In the genomic region with DNA sequence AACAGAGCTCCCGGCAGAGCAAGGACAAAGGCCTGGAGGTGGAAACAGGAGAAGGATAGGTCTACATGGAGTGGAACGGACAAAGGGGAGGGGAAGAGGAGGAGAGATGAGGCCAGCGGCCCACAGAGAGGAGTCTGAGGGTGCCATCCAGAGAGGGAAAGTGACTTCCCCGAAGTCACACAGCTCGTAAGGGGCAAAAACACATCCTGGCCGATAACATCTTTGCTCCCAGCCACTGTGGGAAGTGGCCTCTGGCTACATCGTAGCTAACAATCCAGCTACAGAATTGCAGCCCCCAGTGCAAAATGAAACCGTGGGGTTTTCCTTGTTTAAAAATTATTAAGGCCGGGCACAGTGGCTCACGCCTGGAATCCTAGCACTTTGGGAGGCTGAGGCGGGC, we compare ENCODE assay signal across 1 cellular context.
A peak's percentile ranks its signal among the peaks of the same experiment; 100 is the strongest.
TF ChIP-seq lines count a peak whose summit lies in the region.

No MANE protein-coding gene starts in this region.

TF ChIP-seq in K562, 482 proteins besides CTCF, POLR2A, EP300 and RAD21:
- TF ChIP-seq, protein P1, sequence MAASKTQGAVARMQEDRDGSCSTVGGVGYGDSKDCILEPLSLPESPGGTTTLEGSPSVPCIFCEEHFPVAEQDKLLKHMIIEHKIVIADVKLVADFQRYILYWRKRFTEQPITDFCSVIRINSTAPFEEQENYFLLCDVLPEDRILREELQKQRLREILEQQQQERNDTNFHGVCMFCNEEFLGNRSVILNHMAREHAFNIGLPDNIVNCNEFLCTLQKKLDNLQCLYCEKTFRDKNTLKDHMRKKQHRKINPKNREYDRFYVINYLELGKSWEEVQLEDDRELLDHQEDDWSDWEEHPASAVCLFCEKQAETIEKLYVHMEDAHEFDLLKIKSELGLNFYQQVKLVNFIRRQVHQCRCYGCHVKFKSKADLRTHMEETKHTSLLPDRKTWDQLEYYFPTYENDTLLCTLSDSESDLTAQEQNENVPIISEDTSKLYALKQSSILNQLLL (CRISPR knock-in tag; IDR thresholded peaks at IDR 0.05; ENCODE audit: borderline replicate concordance), result no peak
- no peak for TF ChIP-seq ZNF518B (CRISPR knock-in tag; IDR thresholded peaks at IDR 0.05)
- TF ChIP-seq SMARCA5 (IDR thresholded peaks at IDR 0.05), result peak; percentile 45; the same call in 1 of the 2 replicates
- TF ChIP-seq ZFP36 (IDR thresholded peaks at IDR 0.05; ENCODE audit: low read depth, low read length, partially characterized antibody), result peak; percentile 61
- TF ChIP-seq, protein P2, sequence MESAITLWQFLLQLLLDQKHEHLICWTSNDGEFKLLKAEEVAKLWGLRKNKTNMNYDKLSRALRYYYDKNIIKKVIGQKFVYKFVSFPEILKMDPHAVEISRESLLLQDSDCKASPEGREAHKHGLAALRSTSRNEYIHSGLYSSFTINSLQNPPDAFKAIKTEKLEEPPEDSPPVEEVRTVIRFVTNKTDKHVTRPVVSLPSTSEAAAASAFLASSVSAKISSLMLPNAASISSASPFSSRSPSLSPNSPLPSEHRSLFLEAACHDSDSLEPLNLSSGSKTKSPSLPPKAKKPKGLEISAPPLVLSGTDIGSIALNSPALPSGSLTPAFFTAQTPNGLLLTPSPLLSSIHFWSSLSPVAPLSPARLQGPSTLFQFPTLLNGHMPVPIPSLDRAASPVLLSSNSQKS (CRISPR knock-in tag; IDR thresholded peaks at IDR 0.05), result no peak
- TF ChIP-seq ZNF253 (CRISPR knock-in tag; conservative IDR thresholded peaks at IDR 0.05), result no peak
- TF ChIP-seq EZH2 (IDR thresholded peaks at IDR 0.05; ENCODE audit: borderline replicate concordance, low read depth, low read length), result no peak
- TF ChIP-seq BCOR (IDR thresholded peaks at IDR 0.05), result peak; percentile 45
- no peak for TF ChIP-seq GTF2B (IDR thresholded peaks at IDR 0.05; ENCODE audit: extremely low read depth, insufficient read length)
- no peak for TF ChIP-seq BHLHE40 (IDR thresholded peaks at IDR 0.05; ENCODE audit: low read length)
- TF ChIP-seq COPS2 (conservative IDR thresholded peaks at IDR 0.05), result no peak
TF ChIP-seq in K562: peak in this region for 3.
